26 cellular contexts compared by ENCODE assay signal in genomic region chr11:34218067-34218466, GRCh38.
"Had no signal": no experiment of that assay in that cellular context is flagged by ENCODE, and none has a peak within 500 bp of the region (broad histone marks: within the 10 kb centered on the region; RNA-seq: fewer than 3 reads in every experiment).

No MANE protein-coding gene starts in this region.

- ATAC-seq: stimulated activated effector memory CD8-positive, alpha-beta T cell treated with anti-CD3 and anti-CD28 coated beads, Interleukin-12 subunit alpha, Interleukin-12 subunit beta, amount 100 ng/mL, for 72 hours; stimulated activated memory B cell treated with anti-CD40 and anti-IgM and Interleukin-4, amounts not matched to agents 10 μg/mL and 1 μg/mL and 100 μg/mL, for 72 hours; stimulated activated naive B cell treated with anti-CD40 and anti-IgM and Interleukin-4, amounts not matched to agents 10 μg/mL and 1 μg/mL and 100 μg/mL, for 72 hours; stimulated activated naive CD8-positive, alpha-beta T cell treated with anti-CD3 and anti-CD28 coated beads, Interleukin-15, amount 100 ng/mL, for 72 hours; stimulated activated naive CD8-positive, alpha-beta T cell treated with anti-CD3 and anti-CD28 coated beads, Interleukin-15, Interleukin-2, amounts not matched to agents 100 U/mL and 50 U/mL, for 24 hours; upper lobe of right lung had no signal

- H3K36me3 ChIP-seq: stomach, suprapubic skin, thoracic aorta, thyroid gland, tibial artery, tibial nerve, transverse colon, upper lobe of left lung, upper lobe of right lung, uterus, vagina had no signal

- H3K27ac ChIP-seq: stomach, suprapubic skin, testis, thoracic aorta, thyroid gland, tibial artery, tibial nerve, transverse colon, upper lobe of left lung, upper lobe of right lung, uterus, vagina had no signal

- H3K4me1 ChIP-seq: upper lobe of right lung, uterus had no signal

- H3K27me3 ChIP-seq: stomach, suprapubic skin, testis, thyroid gland, tibial artery, tibial nerve, transverse colon, upper lobe of left lung, upper lobe of right lung, uterus, vagina had no signal

- H3K4me3 ChIP-seq: stomach, suprapubic skin, testis, thoracic aorta, thyroid gland, tibial artery, tibial nerve, transverse colon, upper lobe of left lung, upper lobe of right lung, uterus, vagina had no signal

- DNase-seq: stimulated activated CD4-positive, alpha-beta T cell treated with anti-CD3 and anti-CD28 coated beads, Interleukin-2, amount 100 ng/mL, for 48 hours; stimulated activated CD4-positive, alpha-beta T cell treated with anti-CD3 and anti-CD28 coated beads, Interleukin-4, amount 100 ng/mL, for 1 hour; stimulated activated CD4-positive, alpha-beta T cell treated with anti-CD3 and anti-CD28 coated beads, Interleukin-4, amount 100 ng/mL, for 24 hours; stimulated activated CD4-positive, alpha-beta T cell treated with anti-CD3 and anti-CD28 coated beads, Interleukin-4, amount 100 ng/mL, for 4 hours; stimulated activated CD8-positive, alpha-beta memory T cell treated with anti-CD3 and anti-CD28 coated beads, Interleukin-4, amount 100 ng/mL, for 48 hours; stimulated activated naive B cell treated with anti-CD40 and anti-IgM and Interleukin-4, amounts not matched to agents 10 μg/mL and 1 μg/mL and 100 μg/mL, for 72 hours; stimulated activated naive CD4-positive, alpha-beta T cell; stimulated activated naive CD4-positive, alpha-beta T cell treated with Interleukin-2 at 50 U/mL for 16 hours; stimulated activated naive CD8-positive, alpha-beta T cell treated with anti-CD3 and anti-CD28 coated beads, Interleukin-15, amount 100 ng/mL, for 72 hours; stimulated activated naive CD8-positive, alpha-beta T cell treated with anti-CD3 and anti-CD28 coated beads, Interleukin-15, Interleukin-2, amounts not matched to agents 100 U/mL and 50 U/mL, for 24 hours; stomach; substantia nigra; testis; thyroid gland; tibial artery; transverse colon; upper lobe of left lung; upper lobe of right lung; uterus had no signal

- H3K9me3 ChIP-seq: stomach, suprapubic skin, testis, thoracic aorta, thyroid gland, tibial artery, tibial nerve, transverse colon, upper lobe of left lung, upper lobe of right lung, uterus, vagina had no signal

- FAIRE-seq: urothelium cell line had no signal
